ENCODE assay signal across 29 cellular contexts in the genomic region with DNA sequence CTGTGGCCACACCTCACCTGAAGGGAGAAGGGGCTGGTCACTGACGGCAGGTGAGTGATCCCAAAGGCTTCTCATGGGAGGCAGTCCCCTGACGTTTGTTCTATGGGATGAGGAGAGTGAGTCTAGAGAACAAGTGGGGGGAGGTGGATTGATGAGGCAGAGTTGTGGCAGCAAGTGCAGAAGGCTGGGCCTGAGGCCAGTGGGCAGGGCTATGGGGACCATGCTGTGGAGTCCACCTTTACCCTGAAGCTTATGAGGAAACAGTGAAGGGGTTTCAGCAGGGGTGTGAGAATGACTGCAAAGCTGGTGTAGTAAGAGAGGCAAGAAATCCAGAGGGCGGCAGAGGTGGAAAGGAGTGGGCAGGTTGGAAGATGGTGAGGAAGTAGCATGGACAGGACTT.
"Had no signal": no experiment of that assay in that cellular context is flagged by ENCODE, and none has a peak within 500 bp of the region (broad histone marks: within the 10 kb centered on the region; RNA-seq: fewer than 3 reads in every experiment).

No MANE protein-coding gene starts in this region.

- H3K4me1 ChIP-seq: adrenal gland, breast epithelium, colonic mucosa had no signal

- ATAC-seq: activated CD4-positive, CD25-positive, alpha-beta regulatory T cell treated with anti-CD3 and anti-CD28 coated beads, Interleukin-2, amount 50 U/mL, for 24 hours; activated CD8-positive, alpha-beta memory T cell treated with anti-CD3 and anti-CD28 coated beads, Interleukin-2, amount 10 ng/mL, durations not matched to agents 7 days and 5 days; activated CD8-positive, alpha-beta T cell treated with anti-CD3 and anti-CD28 coated beads, Interleukin-2, amount 10 ng/mL, durations not matched to agents 7 days and 5 days; activated naive CD8-positive, alpha-beta T cell treated with anti-CD3 and anti-CD28 coated beads, Interleukin-2, amount 50 U/mL, for 24 hours; T-helper 17 cell had no signal

- H3K4me3 ChIP-seq: adrenal gland, breast epithelium, cardiac muscle cell, colonic mucosa had no signal

- H3K27ac ChIP-seq: adrenal gland, breast epithelium, cardiac muscle cell, colonic mucosa, epithelial cell of prostate, WERI-Rb-1 had no signal

- H3K27me3 ChIP-seq: adrenal gland, cardiac muscle cell, colonic mucosa had no signal

- H3K9me3 ChIP-seq: adrenal gland, breast epithelium, colonic mucosa had no signal

- DNase-seq: activated B cell treated with CpG ODN at 0.5 μM for 24 hours; activated CD4-positive, alpha-beta memory T cell treated with anti-CD3 and anti-CD28 coated beads for 36 hours; activated CD4-positive, alpha-beta T cell treated with anti-CD3 and anti-CD28 coated beads for 48 hours; activated CD4-positive, alpha-beta T cell treated with anti-CD3 and anti-CD28 coated beads, Interleukin-2, amount 50 U/mL, for 1 hour; activated CD8-positive, alpha-beta memory T cell treated with anti-CD3 and anti-CD28 coated beads, Interleukin-2, amount 10 ng/mL, durations not matched to agents 7 days and 5 days; activated CD8-positive, alpha-beta memory T cell treated with anti-CD3 and anti-CD28 coated beads, Interleukin-2, amount 50 U/mL, for 4 hours; activated CD8-positive, alpha-beta T cell treated with anti-CD3 and anti-CD28 coated beads, Interleukin-2, amount 10 ng/mL, durations not matched to agents 7 days and 5 days; activated effector memory CD4-positive, alpha-beta T cell treated with anti-CD3 and anti-CD28 coated beads, Interleukin-2, amount 50 U/mL, for 16 hours; activated naive CD4-positive, alpha-beta T cell treated with anti-CD3 and anti-CD28 coated beads for 36 hours; activated naive CD8-positive, alpha-beta T cell treated with anti-CD3 and anti-CD28 coated beads for 36 hours; activated naive CD8-positive, alpha-beta T cell treated with anti-CD3 and anti-CD28 coated beads, Interleukin-2, amount 50 U/mL, for 24 hours; activated T-cell treated with anti-CD3 and anti-CD28 coated beads, Interleukin-2, amount 50 U/mL, for 1 hour; activated T-cell treated with anti-CD3 and anti-CD28 coated beads, Interleukin-2, amount 50 U/mL, for 48 hours; adrenal gland; amygdala; aorta; central memory CD4-positive, alpha-beta T cell; cerebellar nuclear complex; colonic mucosa; effector CD8-positive, alpha-beta T cell; foreskin fibroblast; T-helper 1 cell; T-helper 17 cell; T1000; WERI-Rb-1 had no signal

- H3K36me3 ChIP-seq: adrenal gland, breast epithelium, cardiac muscle cell, colonic mucosa, WERI-Rb-1 had no signal
